Comparison of ENCODE assay signal across 5 cellular contexts in genomic region chr1:176271572-176271971, GRCh38.
"Had no signal": no experiment of that assay in that cellular context is flagged by ENCODE, and none has a peak within 500 bp of the region (broad histone marks: within the 10 kb centered on the region; RNA-seq: fewer than 3 reads in every experiment).

No MANE protein-coding gene starts in this region.

- H3K27ac Mint-ChIP-seq: IgD-negative memory B cell had no signal

- H3K27me3 Mint-ChIP-seq: IgD-negative memory B cell had no signal

- H3K4me3 ChIP-seq: K562 had no signal

- H3K36me3 Mint-ChIP-seq: IgD-negative memory B cell had no signal

- H3K27ac ChIP-seq: HL-60 had no signal

- DNase-seq: IMR-90 had no signal

- ATAC-seq: HepG2, K562 had no signal

- H3K4me3 Mint-ChIP-seq: IgD-negative memory B cell had no signal

- H3K4me1 Mint-ChIP-seq: IgD-negative memory B cell had no signal
